Comparison of ENCODE assay signal across 9 cellular contexts in the genomic region with DNA sequence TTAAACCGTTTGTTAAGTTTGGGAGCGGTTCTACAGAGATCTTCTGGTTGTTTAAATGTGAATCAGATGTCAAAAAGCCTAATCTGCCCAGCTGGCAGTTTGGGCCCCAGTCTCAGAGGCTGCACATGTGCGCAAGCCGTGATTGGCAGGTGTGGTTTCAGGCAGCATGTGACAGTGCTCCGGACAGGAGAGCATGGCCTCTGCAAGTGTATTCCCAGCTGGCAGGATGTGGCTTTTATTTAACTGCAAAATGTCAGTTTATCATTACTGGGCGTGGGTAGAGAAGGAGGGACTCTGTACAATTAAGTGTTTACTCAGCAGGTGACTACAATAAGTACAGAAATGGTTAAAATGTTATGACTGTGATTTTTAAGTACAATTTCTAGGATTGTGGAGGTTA.
DNase-seq lines count a peak whose midpoint lies in the region; ATAC-seq and TF ChIP-seq lines count a peak whose summit lies in the region.
"Had no signal": no experiment of that assay in that cellular context is flagged by ENCODE, and none has a peak within 500 bp of the region (broad histone marks: within the 10 kb centered on the region; RNA-seq: fewer than 3 reads in every experiment).

No MANE protein-coding gene starts in this region.

- intact Hi-C loops in uterus (cut with DNase I; ENCODE audit: low total_unique reads): no loop called here
- intact Hi-C loops in lower lobe of right lung (cut with DNase I): no loop called here

- H3K9me3 ChIP-seq in Peyer's patch: no peaks in the 10 kb centered on the region
- H3K9me3 ChIP-seq in gastroesophageal sphincter: no peaks in the 10 kb centered on the region
- no peaks in the 10 kb centered on the region for H3K9me3 ChIP-seq in uterus
- H3K9me3 ChIP-seq in lower lobe of right lung: no peaks in the 10 kb centered on the region

- TF ChIP-seq CTCF in Peyer's patch (IDR thresholded peaks at IDR 0.05) (no peak), gastroesophageal sphincter (IDR thresholded peaks at IDR 0.05) (no peak), uterus (IDR thresholded peaks at IDR 0.05) (no peak), lower lobe of right lung (IDR thresholded peaks at IDR 0.05) (no peak)

- TF ChIP-seq POLR2A in Peyer's patch (IDR thresholded peaks at IDR 0.05): no peak
- TF ChIP-seq POLR2A in gastroesophageal sphincter (IDR thresholded peaks at IDR 0.05): no peak
- no peak for TF ChIP-seq POLR2A in uterus (IDR thresholded peaks at IDR 0.05)

- peak; percentile 79 for DNase-seq in DMS53 treated with DMSO at 0.1 percent for 48 hours (lab: John Stamatoyannopoulos, UW; ENCODE audit: unreplicated experiment)
- peak in 2 of 3 donors; percentile 69 to 71 for DNase-seq in Peyer's patch
- no peak for DNase-seq in uterus
- DNase-seq in lower lobe of right lung: no peak
- DNase-seq in D341Med (ENCODE audit: low spot score): no peak

- H3K4me3 ChIP-seq in Peyer's patch: no peak overlapping the region
- H3K4me3 ChIP-seq in gastroesophageal sphincter: no peak overlapping the region
- no peak overlapping the region for H3K4me3 ChIP-seq in uterus
- no peak overlapping the region for H3K4me3 ChIP-seq in lower lobe of right lung

- ATAC-seq in GM19372 (IDR thresholded peaks at IDR 0.05; ENCODE audit: low read depth, unreplicated experiment) (peak; percentile 71), HG03354 (IDR thresholded peaks at IDR 0.05; ENCODE audit: poor library complexity, severe bottlenecking, unreplicated experiment) (peak; percentile 78), gastroesophageal sphincter (no peak), lower lobe of right lung (no peak)
- ATAC-seq: Panc1 had no signal

- TF ChIP-seq EP300 in gastroesophageal sphincter (IDR thresholded peaks at IDR 0.05): no peak

- H3K4me1 ChIP-seq in Peyer's patch (peaks cover 0 to 22% (median 9%) of the 10 kb centered on the region in 4 donors), gastroesophageal sphincter (peaks cover 5 to 34% (median 6%) of the 10 kb centered on the region in 3 donors), uterus (peaks cover 0 to 14% of the 10 kb centered on the region in 2 donors), lower lobe of right lung (peaks cover 20% of the 10 kb centered on the region)

- no peaks in the 10 kb centered on the region for H3K36me3 ChIP-seq in Peyer's patch
- no peaks in the 10 kb centered on the region for H3K36me3 ChIP-seq in gastroesophageal sphincter
- H3K36me3 ChIP-seq in uterus: no peaks in the 10 kb centered on the region
- no peaks in the 10 kb centered on the region for H3K36me3 ChIP-seq in lower lobe of right lung

- WGBS in gastroesophageal sphincter (ENCODE audit: low coverage in 1 of 2), 2 donors: 58 to 62% methylated on average over 4 to 5 of the region's 6 CpGs

- H3K27me3 ChIP-seq in Peyer's patch: no peaks in the 10 kb centered on the region
- no peaks in the 10 kb centered on the region for H3K27me3 ChIP-seq in gastroesophageal sphincter
- no peaks in the 10 kb centered on the region for H3K27me3 ChIP-seq in uterus
- no peaks in the 10 kb centered on the region for H3K27me3 ChIP-seq in lower lobe of right lung (ENCODE audit: low read depth)

- H3K27ac ChIP-seq in Peyer's patch (peak overlapping the region in 1 of 4 donors; percentile 3), gastroesophageal sphincter (peak overlapping the region in 3 of 4 donors; percentile 5 to 26 (median 14)), uterus (peak overlapping the region; percentile 35 to 52), lower lobe of right lung (no peak overlapping the region)

Comparison
In these comparisons a context has a peak if more than half of its experiments do, and no peak if none do; other contexts are left out.
1. DNase-seq: peak in DMS53 treated with DMSO at 0.1 percent for 48 hours (single experiment) and Peyer's patch (2 of 3); none in uterus (0 of 2), lower lobe of right lung (single experiment) and D341Med (single experiment).
2. ATAC-seq: peak in GM19372 (single experiment) and HG03354 (single experiment); none in gastroesophageal sphincter (single experiment) and lower lobe of right lung (0 of 2).